Comparison of ENCODE assay signal across 11 cellular contexts in genomic region chr1:208235356-208235982, GRCh38. TPM values are rescaled to one million over a fixed set of nuclear protein-coding genes. Genes with fewer than 3 reads are reported as not detected.
DNase-seq lines count a peak whose midpoint lies in the region; ATAC-seq and TF ChIP-seq lines count a peak whose summit lies in the region.
"Had no signal": no experiment of that assay in that cellular context is flagged by ENCODE, and none has a peak within 500 bp of the region (broad histone marks: within the 10 kb centered on the region; RNA-seq: fewer than 3 reads in every experiment).

No MANE protein-coding gene starts in this region.

- no peaks in the 10 kb centered on the region for H3K27me3 ChIP-seq in right atrium auricular region
- H3K27me3 ChIP-seq in neural cell (ENCODE audit: insufficient read depth, low read depth, low read length), result no peaks in the 10 kb centered on the region
- no peaks in the 10 kb centered on the region for H3K27me3 ChIP-seq in upper lobe of right lung

- H3K36me3 Mint-ChIP-seq in endothelial cell (ENCODE audit: low read depth, unreplicated experiment) (no peaks in the 10 kb centered on the region), natural killer cell (no peaks in the 10 kb centered on the region)

- no peak for TF ChIP-seq RAD21 in neural cell (conservative IDR thresholded peaks at IDR 0.05)

- no peaks in the 10 kb centered on the region for H3K9me2 ChIP-seq in neural cell (ENCODE audit: insufficient read depth, low read length)

- DNase-seq in right atrium auricular region (ENCODE audit: low spot score) (no peak), Right ventricle myocardium superior (no peak), endothelial cell (ENCODE audit: low spot score) (no peak), upper lobe of right lung (no peak), NCI-H510A (lab: John Stamatoyannopoulos, UW) (no peak), NAMALWA (ENCODE audit: low spot score) (no peak), natural killer cell (no peak)
- DNase-seq: NCI-H2081, T1000 had no signal

- no peak overlapping the region for H3K9ac ChIP-seq in neural cell (ENCODE audit: low read length)

- H3K4me2 ChIP-seq in neural cell (ENCODE audit: low read length), result no peak overlapping the region

- H3K4me3 ChIP-seq in right atrium auricular region (no peak overlapping the region), neural cell (ENCODE audit: low read length) (peak overlapping the region; percentile 95), upper lobe of right lung (no peak overlapping the region)

- H3K79me2 ChIP-seq in neural cell (replicated peaks; ENCODE audit: insufficient read depth, low read length), result peaks cover 96% of the 10 kb centered on the region

- H3K4me1 ChIP-seq in right atrium auricular region (peaks cover 0 to 87% of the 10 kb centered on the region in 2 donors), upper lobe of right lung (peaks cover 96% of the 10 kb centered on the region)

- H3F3A ChIP-seq in neural cell (ENCODE audit: insufficient read depth, low read length, poor library complexity, severe bottlenecking), result no peaks in the 10 kb centered on the region

- peaks cover 14% of the 10 kb centered on the region for H3K27me3 Mint-ChIP-seq in endothelial cell (ENCODE audit: unreplicated experiment)
- peaks cover 39 to 53% of the 10 kb centered on the region in 2 donors for H3K27me3 Mint-ChIP-seq in natural killer cell (ENCODE audit: low read depth in 2 of 2)

- peaks cover 23% of the 10 kb centered on the region for H4K20me1 ChIP-seq in neural cell (ENCODE audit: insufficient read depth)

- H3K36me3 ChIP-seq in right atrium auricular region (no peaks in the 10 kb centered on the region), neural cell (ENCODE audit: insufficient read depth, low read length) (peaks cover 5% of the 10 kb centered on the region), upper lobe of right lung (peaks cover 6% of the 10 kb centered on the region)

- peak overlapping the region; percentile 14 for H3K4me3 Mint-ChIP-seq in endothelial cell (ENCODE audit: unreplicated experiment)
- H3K4me3 Mint-ChIP-seq in natural killer cell, result no peak overlapping the region

- no peaks in the 10 kb centered on the region for H3K9me3 Mint-ChIP-seq in endothelial cell (ENCODE audit: unreplicated experiment)
- H3K9me3 Mint-ChIP-seq in natural killer cell, result no peaks in the 10 kb centered on the region
- H3K9me3 Mint-ChIP-seq: IgD-negative memory B cell had no signal

- H3K4me1 Mint-ChIP-seq in endothelial cell (ENCODE audit: unreplicated experiment) (peaks cover 65% of the 10 kb centered on the region), natural killer cell (peaks cover 19 to 20% of the 10 kb centered on the region in 2 donors)

- no peak for TF ChIP-seq EP300 in neural cell (conservative IDR thresholded peaks at IDR 0.05; ENCODE audit: poor library complexity, severe bottlenecking)

- H3K27ac Mint-ChIP-seq in endothelial cell (ENCODE audit: unreplicated experiment), result peak overlapping the region; percentile 90
- no peak overlapping the region for H3K27ac Mint-ChIP-seq in natural killer cell
- H3K27ac Mint-ChIP-seq: IgD-negative memory B cell had no signal

- H2AFZ ChIP-seq in neural cell (ENCODE audit: low read depth, low read length), result no peak overlapping the region

- no peaks in the 10 kb centered on the region for H3K9me3 ChIP-seq in right atrium auricular region
- no peaks in the 10 kb centered on the region for H3K9me3 ChIP-seq in neural cell (ENCODE audit: low read length)
- H3K9me3 ChIP-seq in upper lobe of right lung, result no peaks in the 10 kb centered on the region

- no peak for ATAC-seq in Right ventricle myocardium superior (ENCODE audit: poor library complexity)
- ATAC-seq in upper lobe of right lung, result no peak
- no peak for ATAC-seq in natural killer cell

- TF ChIP-seq CTCF in right atrium auricular region (IDR thresholded peaks at IDR 0.05), result no peak
- no peak for TF ChIP-seq CTCF in endothelial cell (IDR thresholded peaks at IDR 0.05; ENCODE audit: unreplicated experiment)
- TF ChIP-seq CTCF in neural cell (IDR thresholded peaks at IDR 0.05; ENCODE audit: poor library complexity, severe bottlenecking), result no peak
- TF ChIP-seq CTCF in upper lobe of right lung (IDR thresholded peaks at IDR 0.05), result no peak
- no peak for TF ChIP-seq CTCF in natural killer cell (IDR thresholded peaks at IDR 0.05)

- intact Hi-C loops in Right ventricle myocardium superior (cut with DNase I) (loop anchor here (5.0 kb wide), 1 partner anchor 38 kb away; no protein-coding TSS in a partner anchor), upper lobe of right lung (cut with DNase I) (no loop called here), natural killer cell (cut with micrococcal nuclease) (no loop called here)

- H3K27ac ChIP-seq in right atrium auricular region (peak overlapping the region; percentile 51 to 70), neural cell (ENCODE audit: low read length) (no peak overlapping the region), upper lobe of right lung (peak overlapping the region; percentile 68)

TF ChIP-seq in neural cell, 6 proteins besides CTCF, POLR2A, EP300 and RAD21:
- no peak for TF ChIP-seq SMC3 (conservative IDR thresholded peaks at IDR 0.05; ENCODE audit: poor library complexity)
- TF ChIP-seq EZH2 (IDR thresholded peaks at IDR 0.05; ENCODE audit: borderline replicate concordance, insufficient read depth, low read length, poor library complexity, severe bottlenecking), result no peak
- TF ChIP-seq MXI1 (conservative IDR thresholded peaks at IDR 0.05; ENCODE audit: poor library complexity, severe bottlenecking), result no peak
TF ChIP-seq in neural cell: peak in this region for 0.

RNA-seq across cellular contexts. Expression of gene PLXNA2, which starts 8.7 kb away (rescaled TPM):
- total RNA-seq in right atrium auricular region, result 10 to 100 TPM; 10.8 to 23.8 TPM
- total RNA-seq in Right ventricle myocardium superior, result 14.4 TPM
- total RNA-seq in endothelial cell (ENCODE audit: unreplicated experiment), result 25.6 TPM
- 30.6 and 48.6 TPM in 2 replicates for polyA plus RNA-seq in neural cell
- polyA minus RNA-seq in neural cell, result 129 and 143 TPM in 2 replicates
- total RNA-seq in upper lobe of right lung, result 98.5 TPM
- 1 to 10 TPM; 2.8 to 8.4 (median 2.8) TPM for total RNA-seq in natural killer cell
